In genomic region chr12:79397609-79398008, GRCh38 we compare ENCODE assay signal across 32 cellular contexts.
"Had no signal": no experiment of that assay in that cellular context is flagged by ENCODE, and none has a peak within 500 bp of the region (broad histone marks: within the 10 kb centered on the region; RNA-seq: fewer than 3 reads in every experiment).

No MANE protein-coding gene starts in this region.

- H2AFZ ChIP-seq: PC-9 had no signal

- H3K36me3 ChIP-seq: WERI-Rb-1 had no signal

- FAIRE-seq: bronchial epithelial cell, RCC 7860 had no signal

- ATAC-seq: activated CD8-positive, alpha-beta memory T cell treated with anti-CD3 and anti-CD28 coated beads, Interleukin-2, amount 10 ng/mL, durations not matched to agents 7 days and 5 days; Right ventricle myocardium inferior had no signal

- H3K27ac ChIP-seq: PC-9, RWPE1, WERI-Rb-1 had no signal

- H3K4me3 ChIP-seq: PC-9 had no signal

- DNase-seq: activated CD4-positive, alpha-beta memory T cell treated with anti-CD3 and anti-CD28 coated beads, Interleukin-2, amount 10 ng/mL, durations not matched to agents 7 days and 5 days; activated CD4-positive, alpha-beta T cell treated with anti-CD3 and anti-CD28 coated beads for 1 hour; activated CD4-positive, alpha-beta T cell treated with anti-CD3 and anti-CD28 coated beads for 48 hours; activated CD4-positive, CD25-positive, alpha-beta regulatory T cell; activated CD8-positive, alpha-beta memory T cell treated with anti-CD3 and anti-CD28 coated beads for 24 hours; activated CD8-positive, alpha-beta memory T cell treated with anti-CD3 and anti-CD28 coated beads, Interleukin-2, amount 10 ng/mL, durations not matched to agents 7 days and 5 days; activated CD8-positive, alpha-beta memory T cell treated with anti-CD3 and anti-CD28 coated beads, Interleukin-2, amount 50 U/mL, for 48 hours; activated effector memory CD4-positive, alpha-beta T cell treated with Interleukin-2 at 50 U/mL for 16 hours; activated naive CD4-positive, alpha-beta T cell treated with anti-CD3 and anti-CD28 coated beads, Interleukin-2, amount 10 ng/mL, durations not matched to agents 7 days and 5 days; activated naive CD8-positive, alpha-beta T cell treated with anti-CD3 and anti-CD28 coated beads for 36 hours; activated T-cell treated with anti-CD3 and anti-CD28 coated beads, Interleukin-2, amount 50 U/mL, for 48 hours; amniotic stem cell; caudate nucleus; cerebellar nuclear complex; MM.1S; MV-4-11; NCI-H1092; NCI-H1436 treated with DMSO at 0.1 percent for 48 hours; NCI-H1694 treated with DMSO at 0.1 percent for 48 hours; NCI-H2029; NCI-H510A; NCI-H526; NCI-H748 treated with DMSO at 0.1 percent for 48 hours; NK-92 treated with Interleukin-12 subunit alpha and Interleukin-12 subunit beta, amount 100 ng/mL, for 24 hours; PC-9; SIG-M5; T1000; WERI-Rb-1 had no signal

- H3K4me2 ChIP-seq: PC-9 had no signal
